20 cellular contexts compared by ENCODE assay signal in genomic region chr7:132492841-132493445, GRCh38.
"Had no signal": no experiment of that assay in that cellular context is flagged by ENCODE, and none has a peak within 500 bp of the region (broad histone marks: within the 10 kb centered on the region; RNA-seq: fewer than 3 reads in every experiment).

No MANE protein-coding gene starts in this region.

- H3K27me3 Mint-ChIP-seq: activated B cell treated with CpG ODN at 0.5 μM for 24 hours; activated CD4-positive, alpha-beta memory T cell treated with anti-CD3 and anti-CD28 coated beads for 36 hours; activated naive CD8-positive, alpha-beta T cell treated with anti-CD3 and anti-CD28 coated beads for 36 hours; activated T-helper 17 cell treated with anti-CD3 and anti-CD28 coated beads, Interleukin-2, amount 50 U/mL, for 72 hours; central memory CD8-positive, alpha-beta T cell; natural killer cell treated with Interleukin-12 subunit alpha and Interleukin-12 subunit beta and Interleukin-15 and Interleukin-18, amount 100 ng/mL, for 72 hours had no signal

- H3K27me3 ChIP-seq: brain microvascular endothelial cell, sigmoid colon had no signal

- H3K4me3 Mint-ChIP-seq: activated B cell treated with CpG ODN at 0.5 μM for 24 hours; activated CD4-positive, alpha-beta memory T cell treated with anti-CD3 and anti-CD28 coated beads for 36 hours; activated naive CD8-positive, alpha-beta T cell treated with anti-CD3 and anti-CD28 coated beads for 36 hours; activated T-helper 17 cell treated with anti-CD3 and anti-CD28 coated beads, Interleukin-2, amount 50 U/mL, for 72 hours; central memory CD8-positive, alpha-beta T cell; mesothelial cell of epicardium; natural killer cell treated with Interleukin-12 subunit alpha and Interleukin-12 subunit beta and Interleukin-15 and Interleukin-18, amount 100 ng/mL, for 72 hours had no signal

- H3K9me3 ChIP-seq: sigmoid colon, spleen had no signal

- H3K27ac Mint-ChIP-seq: activated B cell treated with CpG ODN at 0.5 μM for 24 hours; activated CD4-positive, alpha-beta memory T cell treated with anti-CD3 and anti-CD28 coated beads for 36 hours; activated T-helper 17 cell treated with anti-CD3 and anti-CD28 coated beads, Interleukin-2, amount 50 U/mL, for 72 hours; mesothelial cell of epicardium; natural killer cell treated with Interleukin-12 subunit alpha and Interleukin-12 subunit beta and Interleukin-15 and Interleukin-18, amount 100 ng/mL, for 72 hours had no signal

- H3K9me3 Mint-ChIP-seq: activated B cell treated with CpG ODN at 0.5 μM for 24 hours; activated CD4-positive, alpha-beta memory T cell treated with anti-CD3 and anti-CD28 coated beads for 36 hours; activated naive CD8-positive, alpha-beta T cell treated with anti-CD3 and anti-CD28 coated beads for 36 hours; activated T-helper 17 cell treated with anti-CD3 and anti-CD28 coated beads, Interleukin-2, amount 50 U/mL, for 72 hours; central memory CD8-positive, alpha-beta T cell; mesothelial cell of epicardium had no signal

- H3K27ac ChIP-seq: brain microvascular endothelial cell, coronary artery, sigmoid colon, spleen had no signal

- DNase-seq: activated B cell treated with CpG ODN at 0.5 μM for 24 hours; activated CD4-positive, alpha-beta memory T cell treated with anti-CD3 and anti-CD28 coated beads for 36 hours; activated CD4-positive, alpha-beta T cell treated with anti-CD3 and anti-CD28 coated beads for 4 hours; activated naive CD4-positive, alpha-beta T cell; activated naive CD8-positive, alpha-beta T cell treated with anti-CD3 and anti-CD28 coated beads for 36 hours; anterior cingulate cortex; brain microvascular endothelial cell; erythroblast; foreskin melanocyte; glutamatergic neuron; hippocampal formation; nucleus accumbens; sigmoid colon; spleen; stimulated activated naive CD4-positive, alpha-beta T cell had no signal

- H3K36me3 ChIP-seq: brain microvascular endothelial cell, sigmoid colon, spleen had no signal

- H3K4me1 Mint-ChIP-seq: activated B cell treated with CpG ODN at 0.5 μM for 24 hours; activated T-helper 17 cell treated with anti-CD3 and anti-CD28 coated beads, Interleukin-2, amount 50 U/mL, for 72 hours had no signal

- H3K4me3 ChIP-seq: coronary artery, sigmoid colon, spleen had no signal

- H3K36me3 Mint-ChIP-seq: activated CD4-positive, alpha-beta memory T cell treated with anti-CD3 and anti-CD28 coated beads for 36 hours; activated naive CD8-positive, alpha-beta T cell treated with anti-CD3 and anti-CD28 coated beads for 36 hours; mesothelial cell of epicardium; natural killer cell treated with Interleukin-12 subunit alpha and Interleukin-12 subunit beta and Interleukin-15 and Interleukin-18, amount 100 ng/mL, for 72 hours had no signal
